9 cellular contexts compared by ENCODE assay signal in the genomic region with DNA sequence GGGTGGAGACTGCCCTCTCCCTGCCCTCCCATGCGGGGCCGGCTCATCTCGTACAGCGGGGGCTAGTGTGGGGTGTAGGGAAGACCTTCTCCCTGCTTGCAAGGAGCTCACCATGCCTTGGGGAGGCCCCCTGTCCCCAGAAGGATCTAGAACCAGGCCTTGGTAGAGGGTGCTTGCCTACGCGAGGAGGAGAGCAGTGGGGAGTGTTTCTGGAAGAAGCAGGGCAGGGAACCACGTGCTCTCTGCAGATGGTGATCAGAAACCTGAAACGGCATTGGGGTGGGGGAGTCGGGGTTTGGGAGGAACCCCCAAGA. TPM values are rescaled to one million over a fixed set of nuclear protein-coding genes. Genes with fewer than 3 reads are reported as not detected.
A peak's percentile ranks its signal among the peaks of the same experiment; 100 is the strongest.
DNase-seq lines count a peak whose midpoint lies in the region; ATAC-seq and TF ChIP-seq lines count a peak whose summit lies in the region.
"Had no signal": no experiment of that assay in that cellular context is flagged by ENCODE, and none has a peak within 500 bp of the region (broad histone marks: within the 10 kb centered on the region; RNA-seq: fewer than 3 reads in every experiment).

No MANE protein-coding gene starts in this region.

- H3K4me3 ChIP-seq in GM12875 (ENCODE audit: low read depth, low read length) (peak overlapping the region; percentile 66), WI38 (ENCODE audit: low read depth, low read length) (peak overlapping the region; percentile 82), fibroblast of pulmonary artery (replicated peaks; ENCODE audit: low read depth, low read length) (peak overlapping the region; percentile 68), skeletal muscle tissue (ENCODE audit: low read length in 3 of 3) (peak overlapping the region; percentile 75 to 83 (median 81))

- no peak for DNase-seq in fibroblast of pulmonary artery (ENCODE audit: low read depth)
- no peak for DNase-seq in T-helper 9 cell
- no peak for DNase-seq in stimulated activated CD4-positive, alpha-beta T cell treated with anti-CD3 and anti-CD28 coated beads, Interleukin-4, amount 100 ng/mL, for 24 hours
- DNase-seq: NCI-H2171 treated with DMSO at 0.1 percent for 48 hours had no signal

- no peaks in the 10 kb centered on the region for H3K9me3 ChIP-seq in skeletal muscle tissue (ENCODE audit: control insufficient read depth in 3 of 3, low read length in 3 of 3)

- no peaks in the 10 kb centered on the region for H3K36me3 ChIP-seq in skeletal muscle tissue (ENCODE audit: control insufficient read depth in 3 of 3, insufficient read depth in 3 of 3, low read length in 3 of 3)

- no peaks in the 10 kb centered on the region for H3K27me3 ChIP-seq in skeletal muscle tissue (ENCODE audit: control insufficient read depth in 3 of 3, insufficient read depth in 3 of 3, low read length in 3 of 3)

- H3K27ac ChIP-seq in skeletal muscle tissue (ENCODE audit: low read depth, low read length): peak overlapping the region; percentile 100

- ATAC-seq in GM21528 (IDR thresholded peaks at IDR 0.05; ENCODE audit: low FRiP score, unreplicated experiment): no peak
- no peak for ATAC-seq in HG02798 (IDR thresholded peaks at IDR 0.05; ENCODE audit: poor library complexity, unreplicated experiment)

- H3K9ac ChIP-seq in skeletal muscle tissue (ENCODE audit: low read depth in 1 of 3, low read length in 3 of 3): peak overlapping the region; percentile 80 to 95 (median 92)

- no peak for TF ChIP-seq CTCF in GM12875 (IDR thresholded peaks at IDR 0.05; ENCODE audit: borderline replicate concordance, insufficient read depth, low read depth, low read length)
- TF ChIP-seq CTCF in WI38 (IDR thresholded peaks at IDR 0.05; ENCODE audit: low read depth, low read length): no peak
- no peak for TF ChIP-seq CTCF in fibroblast of pulmonary artery (IDR thresholded peaks at IDR 0.05; ENCODE audit: low read length, missing control alignments)

- peaks cover 54 to 70% (median 64%) of the 10 kb centered on the region in 3 donors for H3K4me1 ChIP-seq in skeletal muscle tissue (ENCODE audit: control insufficient read depth in 3 of 3, insufficient read depth in 3 of 3, low read length in 3 of 3)

RNA-seq across cellular contexts. Expression of a gene that starts 2.7 kb away (rescaled TPM):
- 6.8 TPM for total RNA-seq in skeletal muscle tissue

RNA-seq across cellular contexts. Expression of a gene that starts 22.8 kb away (rescaled TPM):
- not detected for total RNA-seq in skeletal muscle tissue

RNA-seq across cellular contexts. Expression of a gene that starts 29.0 kb away (rescaled TPM):
- 16.7 TPM for total RNA-seq in skeletal muscle tissue

RNA-seq across cellular contexts. Expression of a gene that starts 36.6 kb away (rescaled TPM):
- 19.3 TPM for total RNA-seq in skeletal muscle tissue
